Comparison of ENCODE assay signal across 26 cellular contexts in the genomic region with DNA sequence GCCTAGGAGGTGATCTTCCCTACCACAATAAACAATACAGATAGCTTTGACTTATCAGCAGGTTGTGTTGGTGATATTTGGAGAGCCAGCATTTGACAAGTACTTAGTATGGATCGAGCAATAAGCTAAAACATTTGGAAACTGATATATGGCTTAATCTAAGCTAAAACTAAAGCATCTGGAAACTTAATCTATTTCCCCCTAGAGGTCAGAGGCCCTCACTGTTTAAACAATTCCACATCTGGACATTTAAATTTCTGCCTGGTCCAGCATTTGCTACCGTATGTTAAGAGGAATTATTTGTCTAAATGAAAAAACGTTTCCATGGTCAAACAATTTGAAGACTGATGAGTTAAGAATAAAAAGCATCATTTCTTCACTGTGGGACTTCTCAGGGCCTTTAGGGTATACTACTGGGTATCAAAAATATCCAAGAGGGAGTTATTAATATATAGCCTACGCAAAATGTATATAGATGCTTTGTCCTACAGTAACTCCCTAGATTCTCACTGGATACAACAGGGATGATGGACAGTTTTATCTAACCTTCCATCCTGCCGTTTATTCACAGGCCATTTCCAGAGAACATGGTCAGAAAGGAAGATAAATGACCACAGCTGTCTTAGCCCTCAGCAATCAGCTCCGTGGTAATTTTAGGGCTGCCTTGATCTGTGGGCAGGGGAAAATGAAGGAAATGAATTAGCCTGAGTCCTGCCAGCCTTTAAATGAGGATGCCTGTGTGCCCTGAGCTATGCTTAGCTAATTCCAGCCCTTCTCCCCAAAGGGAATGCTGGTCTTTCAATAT.
DNase-seq lines count a peak whose midpoint lies in the region; ATAC-seq and TF ChIP-seq lines count a peak whose summit lies in the region.
"Had no signal": no experiment of that assay in that cellular context is flagged by ENCODE, and none has a peak within 500 bp of the region (broad histone marks: within the 10 kb centered on the region; RNA-seq: fewer than 3 reads in every experiment).

No MANE protein-coding gene starts in this region.

- peaks cover 39% of the 10 kb centered on the region for H3K4me1 ChIP-seq in left ventricle myocardium inferior
- peaks cover under 1% of the 10 kb centered on the region for H3K4me1 ChIP-seq in right cardiac atrium (ENCODE audit: control insufficient read depth, insufficient read depth, low read length)
- H3K4me1 ChIP-seq in aorta (ENCODE audit: control insufficient read depth in 1 of 2, insufficient read depth in 2 of 2, low read length in 2 of 2), result no peaks in the 10 kb centered on the region

- H3K9me3 Mint-ChIP-seq in type B pancreatic cell, result peaks cover 15% of the 10 kb centered on the region
- H3K9me3 Mint-ChIP-seq: activated CD4-positive, alpha-beta memory T cell treated with anti-CD3 and anti-CD28 coated beads, Interleukin-2, amount 10 ng/mL, durations not matched to agents 7 days and 5 days had no signal

- H3K27me3 ChIP-seq in left ventricle myocardium inferior (ENCODE audit: low read depth) (no peaks in the 10 kb centered on the region), right cardiac atrium (ENCODE audit: control insufficient read depth, insufficient read depth) (no peaks in the 10 kb centered on the region), aorta (ENCODE audit: control insufficient read depth in 1 of 2, insufficient read depth in 2 of 2, low read length in 1 of 2) (no peaks in the 10 kb centered on the region)
- H3K27me3 ChIP-seq: right lobe of liver, upper lobe of right lung had no signal

- 42% methylated on average over 6 of the region's 6 CpGs for WGBS in right cardiac atrium
- 56 to 60% methylated on average over 6 of the region's 6 CpGs for WGBS in aorta, 2 donors

- intact Hi-C loops in left ventricle myocardium inferior (cut with micrococcal nuclease), result no loop called here
- intact Hi-C loops in right cardiac atrium (cut with DNase I), result no loop called here
- intact Hi-C loops in aorta (cut with DNase I), result no loop called here

- peaks cover 19% of the 10 kb centered on the region for H3K9me3 ChIP-seq in left ventricle myocardium inferior (replicated peaks)
- no peaks in the 10 kb centered on the region for H3K9me3 ChIP-seq in right cardiac atrium (ENCODE audit: control insufficient read depth, low read length)
- no peaks in the 10 kb centered on the region for H3K9me3 ChIP-seq in aorta (ENCODE audit: control insufficient read depth, low read length)
- H3K9me3 ChIP-seq: right lobe of liver, upper lobe of right lung had no signal

- TF ChIP-seq CTCF in left ventricle myocardium inferior (IDR thresholded peaks at IDR 0.05; ENCODE audit: borderline replicate concordance) (peak; percentile 20), type B pancreatic cell (conservative IDR thresholded peaks at IDR 0.05) (peak; percentile 54)

- H3K27me3 Mint-ChIP-seq in type B pancreatic cell, result no peaks in the 10 kb centered on the region
- H3K27me3 Mint-ChIP-seq: activated CD4-positive, alpha-beta memory T cell treated with anti-CD3 and anti-CD28 coated beads, Interleukin-2, amount 10 ng/mL, durations not matched to agents 7 days and 5 days; activated naive CD8-positive, alpha-beta T cell; stimulated activated memory B cell treated with anti-CD40 and anti-IgM and Interleukin-4, amounts not matched to agents 10 μg/mL and 1 μg/mL and 100 μg/mL, for 72 hours had no signal

- ATAC-seq in right cardiac atrium (no peak), aorta (ENCODE audit: low FRiP score) (no peak)
- ATAC-seq: activated CD4-positive, CD25-positive, alpha-beta regulatory T cell treated with anti-CD3 and anti-CD28 coated beads, Interleukin-2, amount 50 U/mL, for 24 hours; HCT116; right lobe of liver; stimulated activated memory B cell treated with anti-CD40 and anti-IgM and Interleukin-4, amounts not matched to agents 10 μg/mL and 1 μg/mL and 100 μg/mL, for 72 hours; upper lobe of right lung had no signal

- no peak overlapping the region for H3K27ac Mint-ChIP-seq in type B pancreatic cell
- H3K27ac Mint-ChIP-seq: activated CD4-positive, alpha-beta memory T cell treated with anti-CD3 and anti-CD28 coated beads, Interleukin-2, amount 10 ng/mL, durations not matched to agents 7 days and 5 days; stimulated activated memory B cell treated with anti-CD40 and anti-IgM and Interleukin-4, amounts not matched to agents 10 μg/mL and 1 μg/mL and 100 μg/mL, for 72 hours had no signal

- H3K4me1 Mint-ChIP-seq in type B pancreatic cell (ENCODE audit: unreplicated experiment), result peaks cover 28% of the 10 kb centered on the region

- H3K27ac ChIP-seq in left ventricle myocardium inferior (replicated peaks) (peak overlapping the region; percentile 60), right cardiac atrium (ENCODE audit: low read length) (no peak overlapping the region), aorta (ENCODE audit: low read depth in 1 of 2, low read length in 2 of 2) (no peak overlapping the region)
- H3K27ac ChIP-seq: upper lobe of right lung had no signal

- H3K36me3 Mint-ChIP-seq in type B pancreatic cell, result peaks cover 3% of the 10 kb centered on the region
- H3K36me3 Mint-ChIP-seq: activated naive CD8-positive, alpha-beta T cell had no signal

- no peak overlapping the region for H3K4me3 ChIP-seq in left ventricle myocardium inferior
- no peak overlapping the region for H3K4me3 ChIP-seq in right cardiac atrium (ENCODE audit: low read length)
- no peak overlapping the region for H3K4me3 ChIP-seq in aorta (ENCODE audit: low read length in 2 of 2)
- H3K4me3 ChIP-seq: right lobe of liver, upper lobe of right lung had no signal

- no peak for DNase-seq in left ventricle myocardium inferior
- no peak for DNase-seq in right cardiac atrium
- DNase-seq in SK-MEL-5 (ENCODE audit: low read depth, low spot score), result peak; percentile 20
- DNase-seq in left kidney (ENCODE audit: low read depth, low spot score), result peak; percentile 36
- DNase-seq in type B pancreatic cell (ENCODE audit: extremely low spot score, unreplicated experiment), result no peak
- no peak for DNase-seq in activated naive CD4-positive, alpha-beta T cell (lab: John Stamatoyannopoulos, UW)
- no peak for DNase-seq in aorta
- no peak for DNase-seq in AG08395 (ENCODE audit: low spot score)
- DNase-seq: activated CD4-positive, alpha-beta memory T cell treated with anti-CD3 and anti-CD28 coated beads, Interleukin-2, amount 10 ng/mL, durations not matched to agents 7 days and 5 days; central memory CD4-positive, alpha-beta T cell; COR-L47; dermis blood vessel endothelial cell; DMS79 treated with DMSO at 0.1 percent for 48 hours; NCI-H1105 treated with DMSO at 0.1 percent for 48 hours; NCI-H2029; NCI-H526; right lobe of liver; SIG-M5; stimulated activated CD4-positive, alpha-beta T cell treated with anti-CD3 and anti-CD28 coated beads, Interleukin-4, amount 100 ng/mL, for 4 hours; substantia nigra; T-helper 1 cell; upper lobe of right lung had no signal

- in situ Hi-C loops in SK-MEL-5 (cut with HindIII; ENCODE audit: low pct_unique_long_range_greater_than_20kb, low sequenced_read_pairs), result no loop called here

- H3K4me3 Mint-ChIP-seq in type B pancreatic cell, result no peak overlapping the region
- H3K4me3 Mint-ChIP-seq: activated CD4-positive, alpha-beta memory T cell treated with anti-CD3 and anti-CD28 coated beads, Interleukin-2, amount 10 ng/mL, durations not matched to agents 7 days and 5 days; activated naive CD8-positive, alpha-beta T cell; stimulated activated memory B cell treated with anti-CD40 and anti-IgM and Interleukin-4, amounts not matched to agents 10 μg/mL and 1 μg/mL and 100 μg/mL, for 72 hours had no signal

- no peaks in the 10 kb centered on the region for H3K36me3 ChIP-seq in left ventricle myocardium inferior
- no peaks in the 10 kb centered on the region for H3K36me3 ChIP-seq in aorta (ENCODE audit: control insufficient read depth in 1 of 2, insufficient read depth in 2 of 2, low read length in 1 of 2)
- H3K36me3 ChIP-seq: right lobe of liver, upper lobe of right lung had no signal

Comparison
In these comparisons a context has a peak if more than half of its experiments do, and no peak if none do; other contexts are left out.
1. DNase-seq: peak in SK-MEL-5 (single experiment) and left kidney (single experiment); none in left ventricle myocardium inferior (single experiment), right cardiac atrium (0 of 3), type B pancreatic cell (single experiment), activated naive CD4-positive, alpha-beta T cell (0 of 4), aorta (0 of 2) and AG08395 (single experiment).